In genomic region chr2:43129676-43130547, GRCh38 we compare ENCODE assay signal across 8 cellular contexts.
DNase-seq lines count a peak whose midpoint lies in the region; ATAC-seq, FAIRE-seq and TF ChIP-seq lines count a peak whose summit lies in the region.

No MANE protein-coding gene starts in this region.

- no peak for DNase-seq in A549 (ENCODE audit: low read depth in 1 of 2, low spot score in 1 of 2)
- peak; percentile 82 for DNase-seq in MV-4-11 (lab: John Stamatoyannopoulos, UW)
- DNase-seq in breast epithelium (ENCODE audit: low spot score in 2 of 2), result no peak
- no peak for DNase-seq in G401 (ENCODE audit: low spot score)
- no peak for DNase-seq in brain microvascular endothelial cell

- intact Hi-C loops in breast epithelium (cut with DNase I; ENCODE audit: low total_unique reads), result loop anchor here (10.0 kb wide), 1 partner anchor 85 kb away; no protein-coding TSS in a partner anchor

- no peak for TF ChIP-seq EP300 in A549 (IDR thresholded peaks at IDR 0.05)

- in situ Hi-C loops in G401 (cut with HindIII; ENCODE audit: low sequenced_read_pairs), result no loop called here
- in situ Hi-C loops in brain microvascular endothelial cell (cut with HindIII; ENCODE audit: low pct_ligation_motif_present, low sequenced_read_pairs), result no loop called here

- TF ChIP-seq POLR2A in A549 (IDR thresholded peaks at IDR 0.05; ENCODE audit: low read length), result no peak
- no peak for TF ChIP-seq POLR2A in breast epithelium (IDR thresholded peaks at IDR 0.05)

- ATAC-seq in A549, result no peak
- no peak for ATAC-seq in HG03457 (IDR thresholded peaks at IDR 0.05; ENCODE audit: unreplicated experiment)
- ATAC-seq in GM21367 (IDR thresholded peaks at IDR 0.05; ENCODE audit: unreplicated experiment), result no peak

- peak overlapping the region; percentile 58; the same call in 2 of the 3 replicates for H3K4me2 ChIP-seq in A549

- H3K4me1 ChIP-seq in A549 (peaks cover 28% of the 10 kb centered on the region), breast epithelium (peaks cover 8 to 25% of the 10 kb centered on the region in 2 donors), muscle layer of duodenum (ENCODE audit: control insufficient read depth in 1 of 2, insufficient read depth in 2 of 2, low read length in 2 of 2) (peaks cover 16 to 21% of the 10 kb centered on the region in 2 donors)

- H3K9me3 ChIP-seq in A549, result no peaks in the 10 kb centered on the region
- no peaks in the 10 kb centered on the region for H3K9me3 ChIP-seq in breast epithelium
- no peaks in the 10 kb centered on the region for H3K9me3 ChIP-seq in muscle layer of duodenum (ENCODE audit: control insufficient read depth in 1 of 2, low read length in 2 of 2)

- TF ChIP-seq RAD21 in A549 (conservative IDR thresholded peaks at IDR 0.05 in 1 of 2, IDR thresholded peaks at IDR 0.05 in 1 of 2), result no peak

- H3K27ac ChIP-seq in A549 (peak overlapping the region; percentile 75 to 86), breast epithelium (peak overlapping the region; percentile 89 to 93), muscle layer of duodenum (ENCODE audit: low read length) (peak overlapping the region; percentile 88), brain microvascular endothelial cell (no peak overlapping the region)

- FAIRE-seq in A549 (lab: Jason Lieb, UNC), result no peak

- H3K27me3 ChIP-seq in breast epithelium (no peaks in the 10 kb centered on the region), muscle layer of duodenum (ENCODE audit: low read depth, low read length) (no peaks in the 10 kb centered on the region), brain microvascular endothelial cell (replicated peaks) (no peaks in the 10 kb centered on the region)

- POLR2A ChIA-PET in A549 (lab: Yijun Ruan, JAX), result interaction anchor here (1.4 to 1.5 kb wide), 2 partner anchors 92 to 97 kb away, joined by 4 to 5 read pairs; partner anchors contain the start of gene ZFP36L2

- CTCF ChIA-PET in A549 (lab: Yijun Ruan, JAX), result interaction anchor here (0.9 to 7.8 kb wide), 14 partner anchors 10 to 355 kb away, joined by 3 to 84 read pairs (median 10); partner anchors contain the start of gene ZFP36L2

- no peak for TF ChIP-seq CTCF in A549 (IDR thresholded peaks at IDR 0.05)
- no peak for TF ChIP-seq CTCF in breast epithelium (IDR thresholded peaks at IDR 0.05)
- no peak for TF ChIP-seq CTCF in brain microvascular endothelial cell (IDR thresholded peaks at IDR 0.05; ENCODE audit: low read depth, low read length, missing control alignments)

- 87% methylated on average over 13 of the region's 14 CpGs for WGBS in A549 (ENCODE audit: missing lambda C conversion rate)

- H3K4me3 ChIP-seq in A549, result no peak overlapping the region
- no peak overlapping the region for H3K4me3 ChIP-seq in breast epithelium
- no peak overlapping the region for H3K4me3 ChIP-seq in muscle layer of duodenum (ENCODE audit: low read depth in 1 of 2, low read length in 2 of 2)
- H3K4me3 ChIP-seq in brain microvascular endothelial cell (ENCODE audit: low read depth, low read length), result no peak overlapping the region

- H3K36me3 ChIP-seq in breast epithelium, result no peaks in the 10 kb centered on the region
- no peaks in the 10 kb centered on the region for H3K36me3 ChIP-seq in muscle layer of duodenum (ENCODE audit: control insufficient read depth in 1 of 2, insufficient read depth in 2 of 2, low read length in 2 of 2)
- no peaks in the 10 kb centered on the region for H3K36me3 ChIP-seq in brain microvascular endothelial cell (replicated peaks)

TF ChIP-seq in A549, 52 proteins besides CTCF, POLR2A, EP300 and RAD21:
- TF ChIP-seq FOXS1 (CRISPR knock-in tag; IDR thresholded peaks at IDR 0.05) (no peak), NFE2L2 (conservative IDR thresholded peaks at IDR 0.05; ENCODE audit: low read length) (no peak), CHD2 (IDR thresholded peaks at IDR 0.05; ENCODE audit: low read length, partially characterized antibody) (no peak), HMGXB4 (CRISPR knock-in tag; IDR thresholded peaks at IDR 0.05; ENCODE audit: borderline replicate concordance) (no peak), KDM5A (IDR thresholded peaks at IDR 0.05) (no peak), JUNB (IDR thresholded peaks at IDR 0.05) (no peak), ZSCAN20 (CRISPR knock-in tag; IDR thresholded peaks at IDR 0.05) (no peak), HEYL (CRISPR knock-in tag; IDR thresholded peaks at IDR 0.05) (no peak), REST (IDR thresholded peaks at IDR 0.05) (no peak), HOXA7 (CRISPR knock-in tag; IDR thresholded peaks at IDR 0.05) (no peak), EHMT2 (IDR thresholded peaks at IDR 0.05; ENCODE audit: low read depth) (no peak), CHD4 (IDR thresholded peaks at IDR 0.05; ENCODE audit: borderline replicate concordance) (no peak), HOXB5 (CRISPR knock-in tag; IDR thresholded peaks at IDR 0.05) (no peak), MAFK (IDR thresholded peaks at IDR 0.05; ENCODE audit: partially characterized antibody) (no peak), TP53 (CRISPR knock-in tag; IDR thresholded peaks at IDR 0.05) (no peak), ELK1 (IDR thresholded peaks at IDR 0.05; ENCODE audit: low read depth, low read length) (no peak), GATA3 (IDR thresholded peaks at IDR 0.05; ENCODE audit: borderline replicate concordance) (no peak), CBX8 (IDR thresholded peaks at IDR 0.05) (no peak), PBX3 (IDR thresholded peaks at IDR 0.05) (no peak)
